ENCODE assay signal across 18 cellular contexts in genomic region chr5:37833990-37834389, GRCh38. TPM values are rescaled to one million over a fixed set of nuclear protein-coding genes. Genes with fewer than 3 reads are reported as not detected.
DNase-seq lines count a peak whose midpoint lies in the region; ATAC-seq and TF ChIP-seq lines count a peak whose summit lies in the region.
"Had no signal": no experiment of that assay in that cellular context is flagged by ENCODE, and none has a peak within 500 bp of the region (broad histone marks: within the 10 kb centered on the region; RNA-seq: fewer than 3 reads in every experiment).

No MANE protein-coding gene starts in this region.

- H3K9me3 ChIP-seq in HUES48 (ENCODE audit: control insufficient read depth, insufficient read depth, low read length) (no peaks in the 10 kb centered on the region), ectodermal cell (ENCODE audit: control insufficient read depth, low read length) (no peaks in the 10 kb centered on the region), mesodermal cell (ENCODE audit: control insufficient read depth, low read length) (no peaks in the 10 kb centered on the region), stomach (no peaks in the 10 kb centered on the region)
- H3K9me3 ChIP-seq: mucosa of descending colon, SJCRH30 had no signal

- H3K9ac ChIP-seq in HUES48 (ENCODE audit: low read depth, low read length): no peak overlapping the region

- WGBS in ectodermal cell, 2 experiments: 63 to 65% methylated on average over 6 of the region's 6 CpGs
- WGBS in mesodermal cell (ENCODE audit: insufficient coverage in 2 of 2), 2 experiments: 69 to 79% methylated on average over 2 to 5 of the region's 6 CpGs
- WGBS in stomach, 5 donors: 45 to 56% (median 49%) methylated on average over 6 of the region's 6 CpGs

- DNase-seq in stomach: no peak
- DNase-seq in stimulated activated CD8-positive, alpha-beta memory T cell treated with anti-CD3 and anti-CD28 coated beads, Interleukin-4, amount 100 ng/mL, for 48 hours: no peak
- no peak for DNase-seq in germinal center (ENCODE audit: low spot score)
- DNase-seq in GM10248 (ENCODE audit: extremely low spot score): no peak
- DNase-seq: activated naive CD8-positive, alpha-beta T cell treated with anti-CD3 and anti-CD28 coated beads for 36 hours; activated T-cell treated with anti-CD3 and anti-CD28 coated beads, Interleukin-2, amount 50 U/mL, for 1 hour; effector memory CD4-positive, alpha-beta T cell; Kasumi-1; mucosa of descending colon; NCI-H1417 treated with DMSO at 0.1 percent for 48 hours; NCI-H226; SJCRH30; T1000 had no signal

- TF ChIP-seq POLR2A in stomach (IDR thresholded peaks at IDR 0.05): no peak

- H3K4me3 ChIP-seq in HUES48 (ENCODE audit: low read depth, low read length) (peak overlapping the region; percentile 58), ectodermal cell (ENCODE audit: insufficient read depth, low read depth, low read length) (peak overlapping the region; percentile 36), mesodermal cell (ENCODE audit: extremely low read depth, insufficient read depth, low read length, poor library complexity, severe bottlenecking) (peak overlapping the region; percentile 30), stomach (peak overlapping the region; percentile 29 to 38 (median 36))
- H3K4me3 ChIP-seq: mucosa of descending colon, SJCRH30 had no signal

- ATAC-seq in HG02763 (IDR thresholded peaks at IDR 0.05; ENCODE audit: unreplicated experiment): no peak
- ATAC-seq: mucosa of descending colon had no signal

- intact Hi-C loops in stomach (cut with DNase I; ENCODE audit: low total_unique reads): no loop called here

- TF ChIP-seq EP300 in stomach (IDR thresholded peaks at IDR 0.05): no peak

- no peak for TF ChIP-seq CTCF in stomach (IDR thresholded peaks at IDR 0.05)
- no peak for TF ChIP-seq CTCF in GM10248 (IDR thresholded peaks at IDR 0.05; ENCODE audit: control extremely low read depth, extremely low read depth, low read depth, missing control alignments)

- POLR2A ChIA-PET in GM10248 (lab: Yijun Ruan, JAX): no interaction called here

- no peak overlapping the region for H3K27ac ChIP-seq in HUES48 (ENCODE audit: low read depth, low read length)
- no peak overlapping the region for H3K27ac ChIP-seq in ectodermal cell (ENCODE audit: insufficient read depth, low read depth, low read length, poor library complexity, severe bottlenecking)
- H3K27ac ChIP-seq in mesodermal cell (ENCODE audit: low read depth, low read length, severe bottlenecking): peak overlapping the region; percentile 67
- H3K27ac ChIP-seq in stomach: peak overlapping the region in 4 of 5 donors; percentile 14 to 82 (median 44)
- H3K27ac ChIP-seq: HL-60, SJCRH30 had no signal

- H3K27me3 ChIP-seq in HUES48 (ENCODE audit: control insufficient read depth, insufficient read depth, low read length) (peaks cover 79% of the 10 kb centered on the region), ectodermal cell (ENCODE audit: control insufficient read depth, insufficient read depth, low read length, poor library complexity, severe bottlenecking) (peaks cover 58% of the 10 kb centered on the region), stomach (peaks cover 2 to 71% (median 57%) of the 10 kb centered on the region in 3 donors)
- H3K27me3 ChIP-seq: SJCRH30 had no signal

- peaks cover 37% of the 10 kb centered on the region for H3K4me1 ChIP-seq in HUES48 (ENCODE audit: control insufficient read depth, insufficient read depth, low read length)
- peaks cover 16% of the 10 kb centered on the region for H3K4me1 ChIP-seq in ectodermal cell (ENCODE audit: control insufficient read depth, insufficient read depth, low read length)
- peaks cover 25% of the 10 kb centered on the region for H3K4me1 ChIP-seq in mesodermal cell (ENCODE audit: control insufficient read depth, insufficient read depth, low read length, poor library complexity, severe bottlenecking)
- peaks cover 23 to 62% (median 41%) of the 10 kb centered on the region in 4 donors for H3K4me1 ChIP-seq in stomach
- H3K4me1 ChIP-seq: SJCRH30 had no signal

- CTCF ChIA-PET in GM10248 (lab: Yijun Ruan, JAX): interaction anchor here (2.1 kb wide), 1 partner anchor 358 kb away, joined by 11 read pairs; no protein-coding TSS in a partner anchor

- H3K36me3 ChIP-seq in HUES48 (ENCODE audit: control insufficient read depth, insufficient read depth, low read length): no peaks in the 10 kb centered on the region
- H3K36me3 ChIP-seq in ectodermal cell (ENCODE audit: control insufficient read depth, insufficient read depth, low read length): no peaks in the 10 kb centered on the region
- peaks cover 8% of the 10 kb centered on the region for H3K36me3 ChIP-seq in mesodermal cell (ENCODE audit: control insufficient read depth, insufficient read depth, low read length)
- no peaks in the 10 kb centered on the region for H3K36me3 ChIP-seq in stomach

RNA-seq across cellular contexts. Expression of gene GDNF, which starts 5.9 kb away (rescaled TPM):
- polyA plus RNA-seq in ectodermal cell (2013, experiment 1 of 4): 0.69 TPM
- 0.18 TPM for polyA plus RNA-seq in ectodermal cell (2013, experiment 2 of 4)
- 0.21 TPM for polyA plus RNA-seq in ectodermal cell (2013, experiment 3 of 4)
- polyA plus RNA-seq in ectodermal cell (2013, experiment 4 of 4): 0.53 TPM
- polyA plus RNA-seq in mesodermal cell (2013, experiment 1 of 2): 0.85 TPM
- polyA plus RNA-seq in mesodermal cell (2013, experiment 2 of 2): 1.2 TPM
- total RNA-seq in stomach: 1 to 10 TPM in 1 of 5 donors, under 1 TPM in 2, not detected in 2; 0.29 to 1.1 (median 0.29) TPM
- polyA plus RNA-seq in stomach: under 1 TPM; 0.55 to 0.93 (median 0.92) TPM
- total RNA-seq: activated naive CD8-positive, alpha-beta T cell treated with anti-CD3 and anti-CD28 coated beads for 36 hours had no signal

Comparison
In these comparisons a context has a peak if more than half of its experiments do, and no peak if none do; other contexts are left out.
1. H3K27ac ChIP-seq: peak in mesodermal cell (single experiment) and stomach (4 of 5); none in HUES48 (single experiment) and ectodermal cell (single experiment).
2. Peak in every context shown above with its lines, with median percentiles within 50 percentile points of each other: H3K4me3 ChIP-seq.